27 cellular contexts compared by ENCODE assay signal in the genomic region with DNA sequence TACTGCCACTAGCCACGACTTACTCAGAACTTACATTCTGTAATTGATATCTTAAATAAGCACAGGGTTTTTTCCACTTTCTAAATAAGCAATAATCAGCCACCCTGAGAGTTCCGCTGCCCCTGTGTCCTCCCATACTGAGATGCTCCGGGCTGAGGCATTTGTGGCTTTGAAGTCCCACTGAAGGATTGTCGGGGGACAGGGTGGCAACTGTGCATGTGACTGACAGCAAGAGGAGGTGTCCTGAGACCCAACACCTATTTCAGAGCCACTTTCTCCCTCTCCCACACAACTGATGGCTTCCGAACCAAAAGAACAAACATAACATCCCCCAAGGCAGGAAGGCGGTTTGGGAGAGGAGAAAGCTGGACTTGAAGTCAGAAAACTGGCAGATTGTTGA.
DNase-seq lines count a peak whose midpoint lies in the region; ATAC-seq and TF ChIP-seq lines count a peak whose summit lies in the region.
"Had no signal": no experiment of that assay in that cellular context is flagged by ENCODE, and none has a peak within 500 bp of the region (broad histone marks: within the 10 kb centered on the region; RNA-seq: fewer than 3 reads in every experiment).

No MANE protein-coding gene starts in this region.

- H3K9me3 Mint-ChIP-seq in activated CD8-positive, alpha-beta T cell treated with anti-CD3 and anti-CD28 coated beads, Interleukin-2, amount 10 ng/mL, durations not matched to agents 7 days and 5 days (ENCODE audit: insufficient read depth): no peaks in the 10 kb centered on the region
- H3K9me3 Mint-ChIP-seq: activated CD4-positive, alpha-beta T cell treated with anti-CD3 and anti-CD28 coated beads, Interleukin-2, amount 10 ng/mL, durations not matched to agents 7 days and 5 days; activated naive CD4-positive, alpha-beta T cell treated with anti-CD3 and anti-CD28 coated beads for 36 hours; activated T-cell treated with anti-CD3 and anti-CD28 coated beads, Interleukin-2, amount 50 U/mL, for 24 hours had no signal

- H3K36me3 ChIP-seq in IMR-90 (ENCODE audit: control insufficient read depth, insufficient read depth, low read length): peaks cover 5% of the 10 kb centered on the region; the same call in 1 of the 2 replicates
- H3K36me3 ChIP-seq in spleen: no peaks in the 10 kb centered on the region
- H3K36me3 ChIP-seq: adrenal gland, BE2C, neutrophil, SJCRH30 had no signal

- peak overlapping the region; percentile 10; the same call in 1 of the 2 replicates for H2AK5ac ChIP-seq in IMR-90 (ENCODE audit: low read depth, low read length)

- TF ChIP-seq POLR2A in IMR-90 (IDR thresholded peaks at IDR 0.05; ENCODE audit: low read depth, low read length) (no peak), spleen (IDR thresholded peaks at IDR 0.05) (no peak)

- H3K18ac ChIP-seq in IMR-90 (ENCODE audit: low read depth, low read length): peak overlapping the region; percentile 40; the same call in 1 of the 2 replicates

- H2BK120ac ChIP-seq in IMR-90 (ENCODE audit: low read depth, low read length): peak overlapping the region; percentile 14; the same call in 1 of the 2 replicates

- CTCF ChIA-PET in IMR-90 (lab: Yijun Ruan, JAX): interaction anchor here (0.5 kb wide), 1 partner anchor 10 kb away, joined by 3 read pairs; no protein-coding TSS in a partner anchor
- CTCF ChIA-PET in activated CD8-positive, alpha-beta T cell treated with anti-CD3 and anti-CD28 coated beads, Interleukin-2, amount 10 ng/mL, durations not matched to agents 7 days and 5 days (lab: Charles Lee): no interaction called here

- H3K79me1 ChIP-seq in IMR-90 (ENCODE audit: low read depth in 1 of 2, low read length in 2 of 2): no peaks in the 10 kb centered on the region

- no peak overlapping the region for H3K4me2 ChIP-seq in IMR-90 (ENCODE audit: low read depth, low read length)

- no CpG with 5 or more reads among the region's 6 CpGs for WGBS in IMR-90 (ENCODE audit: extremely low coverage in 2 of 2, insufficient read length in 1 of 2), 2 experiments
- 59 to 71% (median 69%) methylated on average over 6 of the region's 6 CpGs for WGBS in spleen, 5 donors

- H3K36me3 Mint-ChIP-seq in activated CD8-positive, alpha-beta T cell treated with anti-CD3 and anti-CD28 coated beads, Interleukin-2, amount 10 ng/mL, durations not matched to agents 7 days and 5 days (ENCODE audit: low read depth): no peaks in the 10 kb centered on the region
- H3K36me3 Mint-ChIP-seq: naive B cell, WTC11 had no signal

- peaks cover 26% of the 10 kb centered on the region for H3K9me1 ChIP-seq in IMR-90 (ENCODE audit: insufficient read depth, low read length)

- no peak overlapping the region for H3K4me3 Mint-ChIP-seq in activated CD8-positive, alpha-beta T cell treated with anti-CD3 and anti-CD28 coated beads, Interleukin-2, amount 10 ng/mL, durations not matched to agents 7 days and 5 days
- H3K4me3 Mint-ChIP-seq: activated CD4-positive, alpha-beta T cell treated with anti-CD3 and anti-CD28 coated beads, Interleukin-2, amount 10 ng/mL, durations not matched to agents 7 days and 5 days; activated naive CD4-positive, alpha-beta T cell treated with anti-CD3 and anti-CD28 coated beads for 36 hours; activated T-cell treated with anti-CD3 and anti-CD28 coated beads, Interleukin-2, amount 50 U/mL, for 24 hours; brain; CD8-positive, alpha-beta memory T cell; WTC11 had no signal

- peak overlapping the region; percentile 72; the same call in 1 of the 2 replicates for H3K23ac ChIP-seq in IMR-90 (ENCODE audit: low read depth, low read length)

- ATAC-seq in IMR-90 (ENCODE audit: low read depth): no peak
- ATAC-seq in activated CD8-positive, alpha-beta T cell treated with anti-CD3 and anti-CD28 coated beads, Interleukin-2, amount 10 ng/mL, durations not matched to agents 7 days and 5 days: no peak
- ATAC-seq: left lobe of liver, psoas muscle, WTC11 had no signal

- H3K27ac ChIP-seq in IMR-90 (ENCODE audit: insufficient read depth, low read length): peak overlapping the region; percentile 34
- H3K27ac ChIP-seq in cingulate gyrus (ENCODE audit: low read depth, low read length): peak overlapping the region; percentile 54
- no peak overlapping the region for H3K27ac ChIP-seq in spleen
- H3K27ac ChIP-seq: adrenal gland, neutrophil, psoas muscle, SJCRH30, testis had no signal

- H3K4ac ChIP-seq in IMR-90 (ENCODE audit: low read depth, low read length): peak overlapping the region; percentile 66; the same call in 1 of the 2 replicates

- BruUV-seq in IMR-90 (replicated peaks; lab: Mats Ljungman, UMichigan): no TSS peak

- TF ChIP-seq RAD21 in IMR-90 (IDR thresholded peaks at IDR 0.05; ENCODE audit: low read length): no peak

- peak overlapping the region; percentile 24; the same call in 1 of the 2 replicates for H4K91ac ChIP-seq in IMR-90 (ENCODE audit: insufficient read depth, low read depth, low read length)

- H4K8ac ChIP-seq in IMR-90 (ENCODE audit: low read depth in 2 of 2, low read length in 2 of 2): peak overlapping the region in 1 of 2 experiments; percentile 23; a peak in 1 of 4 replicates

- H2BK15ac ChIP-seq in IMR-90 (ENCODE audit: low read depth, low read length): 0 out of 3 replicates have a peak overlapping the region, but pooled peaks have one; percentile 20

- intact Hi-C loops in IMR-90 (cut with micrococcal nuclease): no loop called here
- intact Hi-C loops in spleen (cut with DNase I; ENCODE audit: low total_unique reads): no loop called here

- peak overlapping the region; percentile 50 for H2BK5ac ChIP-seq in IMR-90 (ENCODE audit: low read depth, low read length, poor library complexity, severe bottlenecking)

- DNase-seq in IMR-90 (no peak), mesenteric fat pad (ENCODE audit: low spot score) (peak; percentile 26), spleen (peak; percentile 14), activated gamma-delta T cell treated with Interleukin-2 at 50 U/mL for 16 hours (no peak)
- DNase-seq in activated CD8-positive, alpha-beta T cell treated with anti-CD3 and anti-CD28 coated beads, Interleukin-2, amount 10 ng/mL, durations not matched to agents 7 days and 5 days: no peak
- DNase-seq in activated CD4-positive, alpha-beta T cell treated with anti-CD3 and anti-CD28 coated beads for 1 hour: no peak
- DNase-seq: ACHN; activated CD4-positive, alpha-beta T cell treated with anti-CD3 and anti-CD28 coated beads, Interleukin-2, amount 10 ng/mL, durations not matched to agents 7 days and 5 days; activated naive CD4-positive, alpha-beta T cell treated with anti-CD3 and anti-CD28 coated beads for 36 hours; activated T-cell treated with anti-CD3 and anti-CD28 coated beads, Interleukin-2, amount 50 U/mL, for 24 hours; adrenal gland; BE2C; CD8-positive, alpha-beta memory T cell; effector CD8-positive, alpha-beta T cell; naive B cell; NCI-H1092; NCI-H1694 treated with DMSO at 0.1 percent for 48 hours; SJCRH30; stimulated activated naive CD4-positive, alpha-beta T cell treated with Interleukin-2 at 50 U/mL for 16 hours; T1000; testis had no signal

- H3K9me3 ChIP-seq in IMR-90 (ENCODE audit: control insufficient read depth, insufficient read depth, low read length) (peaks cover 4% of the 10 kb centered on the region), spleen (no peaks in the 10 kb centered on the region)
- H3K9me3 ChIP-seq: adrenal gland, BE2C, neutrophil, psoas muscle, SJCRH30, testis had no signal

- no peak overlapping the region for H3K56ac ChIP-seq in IMR-90 (ENCODE audit: extremely low read depth, insufficient read depth, low read length)

- peak overlapping the region; percentile 59 for H2AFZ ChIP-seq in IMR-90 (replicated peaks; ENCODE audit: low read length, poor library complexity)

- dilution Hi-C loops in IMR-90 (cut with HindIII; ENCODE audit: low sequenced_read_pairs, unreplicated experiment): no loop called here

- H3K27ac Mint-ChIP-seq in activated CD8-positive, alpha-beta T cell treated with anti-CD3 and anti-CD28 coated beads, Interleukin-2, amount 10 ng/mL, durations not matched to agents 7 days and 5 days: no peak overlapping the region
- H3K27ac Mint-ChIP-seq: activated CD4-positive, alpha-beta T cell treated with anti-CD3 and anti-CD28 coated beads, Interleukin-2, amount 10 ng/mL, durations not matched to agents 7 days and 5 days; activated naive CD4-positive, alpha-beta T cell treated with anti-CD3 and anti-CD28 coated beads for 36 hours; activated T-cell treated with anti-CD3 and anti-CD28 coated beads, Interleukin-2, amount 50 U/mL, for 24 hours; CD8-positive, alpha-beta memory T cell; WTC11 had no signal

- H3K27me3 ChIP-seq in IMR-90 (ENCODE audit: control insufficient read depth, insufficient read depth, low read length) (no peaks in the 10 kb centered on the region; the same call in 1 of the 2 replicates), spleen (replicated peaks in 1 of 7) (peaks cover 0 to 6% (median 0%) of the 10 kb centered on the region in 7 donors)
- H3K27me3 ChIP-seq: adrenal gland, testis had no signal

- no peak overlapping the region for H4K5ac ChIP-seq in IMR-90 (ENCODE audit: low read depth, low read length)

- no peak overlapping the region for H3K9ac ChIP-seq in IMR-90 (ENCODE audit: low read depth, low read length)

- peaks cover 10% of the 10 kb centered on the region for H3K27me3 Mint-ChIP-seq in activated CD8-positive, alpha-beta T cell treated with anti-CD3 and anti-CD28 coated beads, Interleukin-2, amount 10 ng/mL, durations not matched to agents 7 days and 5 days (ENCODE audit: low read depth)

- TF ChIP-seq CTCF in IMR-90 (conservative IDR thresholded peaks at IDR 0.05; ENCODE audit: low read depth, low read length) (no peak), spleen (IDR thresholded peaks at IDR 0.05 in 8 of 11, conservative IDR thresholded peaks at IDR 0.05 in 3 of 11) (no peak)

- POLR2A ChIA-PET in IMR-90 (lab: Charles Lee; ENCODE audit: unreplicated experiment): no interaction called here
- POLR2A ChIA-PET in activated CD8-positive, alpha-beta T cell treated with anti-CD3 and anti-CD28 coated beads, Interleukin-2, amount 10 ng/mL, durations not matched to agents 7 days and 5 days (lab: Charles Lee): no interaction called here

- peak overlapping the region; percentile 39 for H2AK9ac ChIP-seq in IMR-90 (replicated peaks; ENCODE audit: low read depth, low read length, poor library complexity)

- peaks cover 7% of the 10 kb centered on the region for H3K4me1 Mint-ChIP-seq in activated CD8-positive, alpha-beta T cell treated with anti-CD3 and anti-CD28 coated beads, Interleukin-2, amount 10 ng/mL, durations not matched to agents 7 days and 5 days (ENCODE audit: low read depth)
- H3K4me1 Mint-ChIP-seq: naive B cell had no signal

- in situ Hi-C loops in IMR-90 (cut with MboI; ENCODE audit: low sequenced_read_pairs): no loop called here

- H3K4me1 ChIP-seq in IMR-90 (ENCODE audit: control insufficient read depth, insufficient read depth, low read length) (peaks cover 17% of the 10 kb centered on the region), spleen (peaks cover 0 to 18% (median 13%) of the 10 kb centered on the region in 6 donors)
- H3K4me1 ChIP-seq: BE2C, psoas muscle, SJCRH30 had no signal

- H3K4me3 ChIP-seq in IMR-90 (ENCODE audit: insufficient read depth, low read depth, low read length) (no peak overlapping the region), spleen (no peak overlapping the region)
- H3K4me3 ChIP-seq: adrenal gland, psoas muscle, SJCRH30, testis had no signal

- H4K20me1 ChIP-seq in IMR-90 (ENCODE audit: insufficient read depth, low read length): no peaks in the 10 kb centered on the region

- H3K14ac ChIP-seq in IMR-90 (replicated peaks; ENCODE audit: low read depth, low read length): peak overlapping the region; percentile 70

- peak overlapping the region; percentile 23 for H2BK20ac ChIP-seq in IMR-90 (ENCODE audit: low read depth, low read length)

Comparison
In these comparisons a context has a peak if more than half of its experiments do, and no peak if none do; other contexts are left out.
1. DNase-seq: peak in mesenteric fat pad (single experiment) and spleen (single experiment); none in IMR-90 (single experiment), activated CD8-positive, alpha-beta T cell treated with anti-CD3 and anti-CD28 coated beads, Interleukin-2, amount 10 ng/mL, durations not matched to agents 7 days and 5 days (single experiment), activated CD4-positive, alpha-beta T cell treated with anti-CD3 and anti-CD28 coated beads for 1 hour (single experiment) and activated gamma-delta T cell treated with Interleukin-2 at 50 U/mL for 16 hours (single experiment).
2. H3K27ac ChIP-seq: peak in IMR-90 (single experiment) and cingulate gyrus (single experiment); none in spleen (0 of 8).